17 cellular contexts compared by ENCODE assay signal in the genomic region with DNA sequence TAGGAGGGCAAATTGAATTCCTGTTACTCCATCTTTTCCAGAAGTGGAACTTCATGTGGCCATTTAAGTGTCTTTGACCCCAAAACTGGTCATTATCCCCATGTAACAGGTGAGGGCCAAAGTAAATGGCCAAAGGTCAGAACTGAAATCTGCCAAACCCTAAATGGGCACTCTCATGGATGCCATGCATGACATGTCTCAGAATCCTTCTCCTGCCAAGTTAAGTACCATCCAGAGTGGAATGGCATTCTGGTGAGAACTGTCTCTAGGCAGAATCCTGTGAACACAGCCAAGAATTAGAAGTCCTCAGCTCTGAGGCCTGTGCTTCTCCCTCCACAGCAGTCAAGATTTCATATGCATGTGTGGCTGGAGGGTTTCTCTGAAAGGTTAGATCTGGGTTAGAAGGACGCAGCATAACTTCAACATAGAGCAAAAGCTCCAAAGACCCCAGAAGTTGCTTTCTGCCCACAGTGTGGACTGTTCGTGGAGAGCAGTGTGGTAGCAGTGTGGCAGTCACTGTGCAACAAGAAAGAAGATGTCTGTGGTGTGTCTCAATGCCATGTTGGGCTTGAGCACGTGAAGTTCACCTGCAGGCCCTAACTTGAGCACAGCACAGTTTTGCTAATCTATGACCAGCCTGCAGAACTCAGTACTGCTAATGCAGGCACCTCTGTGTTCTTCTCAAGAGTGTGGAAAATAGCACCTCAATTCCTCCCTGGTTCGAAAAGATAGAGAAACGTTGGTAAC.
DNase-seq lines count a peak whose midpoint lies in the region; ATAC-seq and TF ChIP-seq lines count a peak whose summit lies in the region.
"Had no signal": no experiment of that assay in that cellular context is flagged by ENCODE, and none has a peak within 500 bp of the region (broad histone marks: within the 10 kb centered on the region; RNA-seq: fewer than 3 reads in every experiment).

No MANE protein-coding gene starts in this region.

- H3K4me3 ChIP-seq in coronary artery (no peak overlapping the region), OCI-LY7 (ENCODE audit: low read depth, low read length, poor library complexity, severe bottlenecking) (no peak overlapping the region)
- H3K4me3 ChIP-seq: PC-9 had no signal

- no peaks in the 10 kb centered on the region for H3K79me2 ChIP-seq in OCI-LY7 (ENCODE audit: insufficient read depth, low read depth, low read length)

- no peaks in the 10 kb centered on the region for H3K4me1 ChIP-seq in OCI-LY7 (ENCODE audit: insufficient read depth, low read length, poor library complexity, severe bottlenecking)

- no peaks in the 10 kb centered on the region for H3K9me2 ChIP-seq in OCI-LY7 (ENCODE audit: insufficient read depth, low read length)

- BruUV-seq in OCI-LY7 (replicated peaks; lab: Mats Ljungman, UMichigan) = no TSS peak

- no peak for TF ChIP-seq CTCF in coronary artery (IDR thresholded peaks at IDR 0.05)
- TF ChIP-seq CTCF in OCI-LY7 (conservative IDR thresholded peaks at IDR 0.05; ENCODE audit: low read length) = no peak

- ATAC-seq in left lobe of liver = peak; percentile 56

- H2AFZ ChIP-seq in OCI-LY7 (ENCODE audit: low read length) = no peak overlapping the region
- H2AFZ ChIP-seq: PC-9 had no signal

- CTCF ChIA-PET in OCI-LY7 (lab: Charles Lee; ENCODE audit: unreplicated experiment) = no interaction called here

- no peaks in the 10 kb centered on the region for H3K36me3 ChIP-seq in OCI-LY7 (ENCODE audit: insufficient read depth, low read length)

- H3K9me3 ChIP-seq in OCI-LY7 (ENCODE audit: low read length) = no peaks in the 10 kb centered on the region

- H4K20me1 ChIP-seq in OCI-LY7 (ENCODE audit: insufficient read depth, low read length) = no peaks in the 10 kb centered on the region

- POLR2A ChIA-PET in OCI-LY7 (lab: Charles Lee) = no interaction called here

- H3K4me2 ChIP-seq in OCI-LY7 (ENCODE audit: low read length) = no peak overlapping the region
- H3K4me2 ChIP-seq: PC-9 had no signal

- intact Hi-C loops in OCI-LY7 (cut with micrococcal nuclease; ENCODE audit: unreplicated experiment) = no loop called here

- H3K27ac ChIP-seq in coronary artery (no peak overlapping the region), OCI-LY7 (ENCODE audit: low read depth, low read length, poor library complexity, severe bottlenecking) (no peak overlapping the region)
- H3K27ac ChIP-seq: C4-2B, PC-9 had no signal

- peak; percentile 28 for DNase-seq in activated CD8-positive, alpha-beta memory T cell treated with anti-CD3 and anti-CD28 coated beads, Interleukin-2, amount 50 U/mL, for 48 hours
- DNase-seq in activated CD8-positive, alpha-beta memory T cell treated with anti-CD3 and anti-CD28 coated beads, Interleukin-2, amount 50 U/mL, for 4 hours = no peak
- DNase-seq in coronary artery (ENCODE audit: low spot score) (peak; percentile 7), left lobe of liver (ENCODE audit: low spot score) (peak; percentile 84), AML-193 (lab: John Stamatoyannopoulos, UW) (no peak), OCI-LY7 (ENCODE audit: low spot score) (no peak)
- DNase-seq in stimulated activated CD8-positive, alpha-beta memory T cell treated with anti-CD3 and anti-CD28 coated beads, Interleukin-4, amount 100 ng/mL, for 48 hours = peak; percentile 0
- DNase-seq in stimulated activated CD4-positive, alpha-beta T cell treated with anti-CD3 and anti-CD28 coated beads, Interleukin-15, amount 100 ng/mL, for 24 hours = no peak
- DNase-seq: GF-D8, HFFc6, NCI-H1048, NCI-H1436 treated with DMSO at 0.1 percent for 48 hours, NCI-H2029 treated with DMSO at 0.1 percent for 48 hours, NCI-H510A treated with DMSO at 0.1 percent for 48 hours, NCI-H82, PC-9 had no signal

Comparison
In these comparisons a context has a peak if more than half of its experiments do, and no peak if none do; other contexts are left out.
1. DNase-seq: peak in activated CD8-positive, alpha-beta memory T cell treated with anti-CD3 and anti-CD28 coated beads, Interleukin-2, amount 50 U/mL, for 48 hours (single experiment), coronary artery (single experiment), left lobe of liver (single experiment) and stimulated activated CD8-positive, alpha-beta memory T cell treated with anti-CD3 and anti-CD28 coated beads, Interleukin-4, amount 100 ng/mL, for 48 hours (single experiment); none in activated CD8-positive, alpha-beta memory T cell treated with anti-CD3 and anti-CD28 coated beads, Interleukin-2, amount 50 U/mL, for 4 hours (single experiment), AML-193 (0 of 2), stimulated activated CD4-positive, alpha-beta T cell treated with anti-CD3 and anti-CD28 coated beads, Interleukin-15, amount 100 ng/mL, for 24 hours (single experiment) and OCI-LY7 (single experiment).